In the genomic region with DNA sequence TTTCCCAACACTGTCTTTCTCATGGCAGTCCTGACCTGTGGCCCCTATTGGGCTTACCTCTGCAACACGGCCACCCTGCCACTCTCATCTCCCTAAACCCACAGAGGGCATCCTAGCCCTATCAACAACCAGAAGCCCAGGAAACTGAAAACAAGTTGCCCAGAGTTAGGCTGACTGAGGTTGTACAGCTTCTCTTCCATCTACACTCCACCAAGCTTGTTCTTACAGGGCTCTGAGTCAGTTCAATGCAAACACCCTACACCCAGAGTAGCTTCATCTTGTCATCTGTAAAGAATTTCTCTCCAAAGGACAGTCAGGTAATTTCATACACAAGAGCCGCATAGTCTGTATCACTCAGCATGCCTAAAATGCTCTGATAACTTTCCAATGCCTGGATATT, we compare ENCODE assay signal across 8 cellular contexts.
DNase-seq lines count a peak whose midpoint lies in the region; ATAC-seq, FAIRE-seq and TF ChIP-seq lines count a peak whose summit lies in the region.

No MANE protein-coding gene starts in this region.

- no peak for FAIRE-seq in D721Med (lab: Jason Lieb, UNC)

- no peaks in the 10 kb centered on the region for H3K27me3 Mint-ChIP-seq in IgD-negative memory B cell
- H3K27me3 Mint-ChIP-seq in activated T-helper 1 cell treated with anti-CD3 and anti-CD28 coated beads, Interleukin-12 subunit alpha, Interleukin-12 subunit beta, Interleukin-2, Interleukin-4 antibody, amounts not matched to agents 30 ng/mL and 10 ng/mL and 1 ng/mL, durations not matched to agents 14 hours and 24 hours and 36 hours (ENCODE audit: insufficient read depth): no peaks in the 10 kb centered on the region
- H3K27me3 Mint-ChIP-seq in stimulated activated naive CD8-positive, alpha-beta T cell treated with anti-CD3 and anti-CD28 coated beads, Interleukin-15, amount 100 ng/mL, for 72 hours: no peaks in the 10 kb centered on the region

- H3K27ac Mint-ChIP-seq in IgD-negative memory B cell: peak overlapping the region; percentile 65 to 73 (median 67)
- peak overlapping the region; percentile 21 for H3K27ac Mint-ChIP-seq in activated T-helper 1 cell treated with anti-CD3 and anti-CD28 coated beads, Interleukin-12 subunit alpha, Interleukin-12 subunit beta, Interleukin-2, Interleukin-4 antibody, amounts not matched to agents 30 ng/mL and 10 ng/mL and 1 ng/mL, durations not matched to agents 14 hours and 24 hours and 36 hours
- peak overlapping the region; percentile 7 to 54 for H3K27ac Mint-ChIP-seq in stimulated activated naive CD8-positive, alpha-beta T cell treated with anti-CD3 and anti-CD28 coated beads, Interleukin-15, amount 100 ng/mL, for 72 hours

- no peak overlapping the region for H3K4me3 Mint-ChIP-seq in IgD-negative memory B cell
- no peak overlapping the region for H3K4me3 Mint-ChIP-seq in activated T-helper 1 cell treated with anti-CD3 and anti-CD28 coated beads, Interleukin-12 subunit alpha, Interleukin-12 subunit beta, Interleukin-2, Interleukin-4 antibody, amounts not matched to agents 30 ng/mL and 10 ng/mL and 1 ng/mL, durations not matched to agents 14 hours and 24 hours and 36 hours
- H3K4me3 Mint-ChIP-seq in stimulated activated naive CD8-positive, alpha-beta T cell treated with anti-CD3 and anti-CD28 coated beads, Interleukin-15, amount 100 ng/mL, for 72 hours: no peak overlapping the region

- peaks cover 21% of the 10 kb centered on the region for H3K4me1 ChIP-seq in right cardiac atrium (ENCODE audit: control insufficient read depth, insufficient read depth, low read length)

- H3K9me3 Mint-ChIP-seq in IgD-negative memory B cell: peaks cover 0 to 2% (median 0%) of the 10 kb centered on the region in 3 donors
- H3K9me3 Mint-ChIP-seq in activated T-helper 1 cell treated with anti-CD3 and anti-CD28 coated beads, Interleukin-12 subunit alpha, Interleukin-12 subunit beta, Interleukin-2, Interleukin-4 antibody, amounts not matched to agents 30 ng/mL and 10 ng/mL and 1 ng/mL, durations not matched to agents 14 hours and 24 hours and 36 hours: peaks cover 4% of the 10 kb centered on the region
- H3K9me3 Mint-ChIP-seq in stimulated activated naive CD8-positive, alpha-beta T cell treated with anti-CD3 and anti-CD28 coated beads, Interleukin-15, amount 100 ng/mL, for 72 hours: no peaks in the 10 kb centered on the region

- H3K9me3 ChIP-seq in right cardiac atrium (ENCODE audit: control insufficient read depth, low read length): no peaks in the 10 kb centered on the region

- peaks cover 10% of the 10 kb centered on the region for H3K36me3 Mint-ChIP-seq in IgD-negative memory B cell
- peaks cover 74% of the 10 kb centered on the region for H3K36me3 Mint-ChIP-seq in activated T-helper 1 cell treated with anti-CD3 and anti-CD28 coated beads, Interleukin-12 subunit alpha, Interleukin-12 subunit beta, Interleukin-2, Interleukin-4 antibody, amounts not matched to agents 30 ng/mL and 10 ng/mL and 1 ng/mL, durations not matched to agents 14 hours and 24 hours and 36 hours (ENCODE audit: low read depth)

- H3K27me3 ChIP-seq in right cardiac atrium (ENCODE audit: control insufficient read depth, insufficient read depth): no peaks in the 10 kb centered on the region

- H3K4me3 ChIP-seq in right cardiac atrium (ENCODE audit: low read length): no peak overlapping the region

- WGBS in right cardiac atrium: 53% methylated on average over 2 of the region's 2 CpGs

- H3K4me1 Mint-ChIP-seq in IgD-negative memory B cell: peaks cover 40 to 60% (median 59%) of the 10 kb centered on the region in 3 donors
- H3K4me1 Mint-ChIP-seq in activated T-helper 1 cell treated with anti-CD3 and anti-CD28 coated beads, Interleukin-12 subunit alpha, Interleukin-12 subunit beta, Interleukin-2, Interleukin-4 antibody, amounts not matched to agents 30 ng/mL and 10 ng/mL and 1 ng/mL, durations not matched to agents 14 hours and 24 hours and 36 hours (ENCODE audit: low read depth): peaks cover 91% of the 10 kb centered on the region
- H3K4me1 Mint-ChIP-seq in stimulated activated naive CD8-positive, alpha-beta T cell treated with anti-CD3 and anti-CD28 coated beads, Interleukin-15, amount 100 ng/mL, for 72 hours: peaks cover 60% of the 10 kb centered on the region

- intact Hi-C loops in activated T-helper 1 cell treated with anti-CD3 and anti-CD28 coated beads, Interleukin-12 subunit alpha, Interleukin-12 subunit beta, Interleukin-2, Interleukin-4 antibody, amounts not matched to agents 30 ng/mL and 10 ng/mL and 1 ng/mL, durations not matched to agents 14 hours and 24 hours and 36 hours (cut with micrococcal nuclease): no loop called here
- intact Hi-C loops in right cardiac atrium (cut with DNase I): no loop called here

- ATAC-seq in right cardiac atrium: no peak
- ATAC-seq in stimulated activated naive CD8-positive, alpha-beta T cell treated with anti-CD3 and anti-CD28 coated beads, Interleukin-15, amount 100 ng/mL, for 72 hours: peak; percentile 63
- no peak for ATAC-seq in GM21390 (IDR thresholded peaks at IDR 0.05; ENCODE audit: unreplicated experiment)

- no peak for TF ChIP-seq CTCF in D721Med (IDR thresholded peaks at IDR 0.05; ENCODE audit: insufficient read depth, missing control alignments)

- no peak for DNase-seq in activated T-helper 1 cell treated with anti-CD3 and anti-CD28 coated beads, Interleukin-12 subunit alpha, Interleukin-12 subunit beta, Interleukin-2, Interleukin-4 antibody, amounts not matched to agents 30 ng/mL and 10 ng/mL and 1 ng/mL, durations not matched to agents 14 hours and 24 hours and 36 hours (ENCODE audit: low spot score)
- DNase-seq in right cardiac atrium (no peak), D721Med (ENCODE audit: insufficient read length, low spot score) (no peak), hippocampal formation (lab: John Stamatoyannopoulos, UW) (no peak), NCI-H2081 (lab: John Stamatoyannopoulos, UW) (no peak)
- DNase-seq in stimulated activated naive CD8-positive, alpha-beta T cell treated with anti-CD3 and anti-CD28 coated beads, Interleukin-15, amount 100 ng/mL, for 72 hours: no peak

- H3K27ac ChIP-seq in right cardiac atrium (ENCODE audit: low read length): peak overlapping the region; percentile 33
